9 cellular contexts compared by ENCODE assay signal in the genomic region with DNA sequence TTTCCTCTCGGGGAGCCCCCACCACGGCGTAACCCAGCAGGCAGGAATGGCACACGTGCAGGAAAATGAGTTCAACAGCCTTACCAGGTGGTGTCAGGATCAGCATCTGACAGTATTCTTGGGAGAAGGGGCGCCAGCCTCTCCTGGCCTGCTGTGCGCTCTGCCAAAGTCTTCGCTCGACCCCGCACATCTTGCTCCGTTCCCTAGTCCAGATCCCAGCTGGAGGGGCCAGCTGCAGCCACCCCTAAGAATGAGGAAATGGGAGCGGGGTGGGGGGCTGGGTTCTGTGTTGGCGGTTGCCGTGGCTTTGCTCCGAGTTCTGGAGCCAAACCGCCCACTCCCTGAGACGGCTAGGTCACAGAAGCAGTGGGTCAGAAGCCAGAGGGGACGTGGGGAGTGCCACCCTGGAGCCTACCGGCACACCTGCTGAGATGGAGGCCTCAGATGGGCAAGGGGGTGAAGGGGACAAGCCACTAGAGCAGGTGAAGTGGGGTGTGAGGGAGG. TPM values are rescaled to one million over a fixed set of nuclear protein-coding genes. Genes with fewer than 3 reads are reported as not detected.
A peak's percentile ranks its signal among the peaks of the same experiment; 100 is the strongest.
DNase-seq lines count a peak whose midpoint lies in the region; ATAC-seq and TF ChIP-seq lines count a peak whose summit lies in the region.
"Had no signal": no experiment of that assay in that cellular context is flagged by ENCODE, and none has a peak within 500 bp of the region (broad histone marks: within the 10 kb centered on the region; RNA-seq: fewer than 3 reads in every experiment).

Gene CHCT1, plus strand, starts transcription at position 328 of the 504 bp plus-strand sequence. Its CDS starts 104 bp downstream, at position 432.

- H3K36me3 ChIP-seq in colonic mucosa (no peaks in the 10 kb centered on the region), mucosa of rectum (ENCODE audit: control insufficient read depth in 2 of 2, insufficient read depth in 2 of 2, low read length in 2 of 2) (no peaks in the 10 kb centered on the region)

- H3K9me3 ChIP-seq in colonic mucosa: no peaks in the 10 kb centered on the region
- no peaks in the 10 kb centered on the region for H3K9me3 ChIP-seq in mucosa of rectum (ENCODE audit: control insufficient read depth in 2 of 2, low read length in 2 of 2)

- DNase-seq in Right ventricle myocardium inferior (ENCODE audit: missing footprints): no peak
- DNase-seq in cardiac septum (ENCODE audit: low spot score): no peak
- DNase-seq in colonic mucosa: no peak
- DNase-seq in cerebellum (ENCODE audit: low spot score): no peak
- no peak for DNase-seq in NCI-H69 (lab: John Stamatoyannopoulos, UW)
- no peak for DNase-seq in iPS-NIHi7 (ENCODE audit: extremely low spot score)
- no peak for DNase-seq in NCI-H1092 treated with DMSO at 0.1 percent for 48 hours (lab: John Stamatoyannopoulos, UW)
- DNase-seq: NCI-H1694 treated with DMSO at 0.1 percent for 48 hours had no signal

- H3K27ac ChIP-seq in colonic mucosa (no peak within 1 kb of the TSS), mucosa of rectum (ENCODE audit: low read depth in 2 of 2, low read length in 2 of 2) (peak within 1 kb of the TSS in 1 of 2 donors; percentile 9)

- ATAC-seq in Right ventricle myocardium inferior: peak; percentile 6

- intact Hi-C loops in Right ventricle myocardium inferior (cut with DNase I): loop anchor here (10.0 kb wide), 1 partner anchor 197 kb away; no protein-coding TSS in a partner anchor
- intact Hi-C loops in cardiac septum (cut with DNase I): no loop called here
- intact Hi-C loops in colonic mucosa (cut with DNase I): no loop called here

- H3K4me3 ChIP-seq in colonic mucosa (peak within 1 kb of the TSS; percentile 42), mucosa of rectum (ENCODE audit: low read length in 2 of 2) (peak within 1 kb of the TSS; percentile 62 to 72)

- H3K4me1 ChIP-seq in colonic mucosa (no peaks in the 10 kb centered on the region), mucosa of rectum (ENCODE audit: control insufficient read depth in 2 of 2, insufficient read depth in 2 of 2, low read length in 2 of 2) (peaks cover 0 to 8% of the 10 kb centered on the region in 2 donors)

- H3K27me3 ChIP-seq in colonic mucosa: no peaks in the 10 kb centered on the region
- H3K27me3 ChIP-seq in mucosa of rectum (ENCODE audit: control insufficient read depth in 2 of 2, insufficient read depth in 2 of 2, low read length in 2 of 2): no peaks in the 10 kb centered on the region

- H3K9ac ChIP-seq in colonic mucosa (ENCODE audit: low read depth in 2 of 2, low read length in 2 of 2): peak within 1 kb of the TSS; percentile 55 to 76
- peak within 1 kb of the TSS; percentile 14 to 65 for H3K9ac ChIP-seq in mucosa of rectum (ENCODE audit: low read depth in 1 of 2, low read length in 2 of 2)

- TF ChIP-seq CTCF in colonic mucosa (IDR thresholded peaks at IDR 0.05): no peak

RNA-seq across cellular contexts. Expression of gene CHCT1, which starts in this region (rescaled TPM):
- total RNA-seq in Right ventricle myocardium inferior (not detected), cardiac septum (not detected), colonic mucosa (not detected), cerebellum (not detected)

Comparison
In these comparisons a context has a peak if more than half of its experiments do, and no peak if none do; other contexts are left out.
1. Peak in ATAC-seq in Right ventricle myocardium inferior; RNA of the gene not detected or under 1 TPM.